ENCODE assay signal across 12 cellular contexts in the genomic region with DNA sequence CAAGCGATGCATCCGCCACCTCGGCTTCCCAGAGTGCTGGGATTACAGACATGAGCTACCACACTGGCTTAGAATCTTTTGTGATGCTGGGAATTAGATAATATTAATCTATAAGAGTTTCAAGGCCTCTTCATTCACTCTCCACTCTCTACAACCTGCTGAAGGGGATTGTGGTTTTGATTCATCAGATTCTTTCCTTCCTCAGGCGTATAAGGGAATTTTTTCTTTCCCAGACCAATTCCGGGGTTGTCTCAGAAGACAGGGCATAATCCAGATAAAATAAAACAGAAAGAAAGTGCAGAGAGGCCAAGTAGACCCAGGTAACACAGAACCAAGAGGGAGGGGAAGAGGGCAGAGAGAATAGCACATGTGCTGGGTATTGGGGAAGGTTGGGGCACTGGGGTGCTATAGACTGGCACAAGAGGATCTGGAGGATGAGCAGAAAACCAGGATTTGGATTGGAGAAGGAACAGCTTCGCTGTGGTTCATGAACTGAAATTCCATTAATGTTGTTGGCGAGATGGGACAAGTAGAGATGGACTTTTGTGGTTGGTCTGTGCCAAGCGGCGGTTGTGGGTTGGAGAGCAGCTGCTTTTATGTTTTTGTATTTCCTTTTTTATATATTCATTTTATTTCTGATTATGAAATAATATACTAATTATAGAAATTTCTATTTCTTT. TPM values are rescaled to one million over a fixed set of nuclear protein-coding genes. Genes with fewer than 3 reads are reported as not detected.
DNase-seq lines count a peak whose midpoint lies in the region; ATAC-seq, FAIRE-seq and TF ChIP-seq lines count a peak whose summit lies in the region.
"Had no signal": no experiment of that assay in that cellular context is flagged by ENCODE, and none has a peak within 500 bp of the region (broad histone marks: within the 10 kb centered on the region; RNA-seq: fewer than 3 reads in every experiment).

No MANE protein-coding gene starts in this region.

- no peaks in the 10 kb centered on the region for H3K27me3 Mint-ChIP-seq in memory B cell

- H3K27ac Mint-ChIP-seq in activated naive CD4-positive, alpha-beta T cell treated with anti-CD3 and anti-CD28 coated beads, Interleukin-2, amount 50 U/mL, for 72 hours: peak overlapping the region; percentile 28 to 80
- H3K27ac Mint-ChIP-seq in memory B cell: peak overlapping the region; percentile 58

- H3K4me1 ChIP-seq in left ventricle myocardium inferior: peaks cover 97% of the 10 kb centered on the region
- H3K4me1 ChIP-seq in heart right ventricle: peaks cover 8 to 97% (median 75%) of the 10 kb centered on the region in 9 donors
- H3K4me1 ChIP-seq in upper lobe of left lung: peaks cover 36 to 59% (median 50%) of the 10 kb centered on the region in 4 donors

- ATAC-seq in heart right ventricle (no peak), memory B cell (ENCODE audit: low read depth) (no peak), upper lobe of left lung (ENCODE audit: low FRiP score in 2 of 2) (peak in 1 of 2 donors; percentile 30), GM21526 (IDR thresholded peaks at IDR 0.05; ENCODE audit: low FRiP score, unreplicated experiment) (no peak)
- no peak for ATAC-seq in activated naive CD4-positive, alpha-beta T cell treated with anti-CD3 and anti-CD28 coated beads, Interleukin-2, amount 50 U/mL, for 72 hours
- ATAC-seq: SK-N-SH treated with all-trans-retinoic acid at 6 μM for 48 hours had no signal

- intact Hi-C loops in left ventricle myocardium inferior (cut with micrococcal nuclease): no loop called here
- intact Hi-C loops in heart right ventricle (cut with DNase I): no loop called here

- H3K4me3 ChIP-seq in left ventricle myocardium inferior: no peak overlapping the region
- H3K4me3 ChIP-seq in heart right ventricle: no peak overlapping the region
- no peak overlapping the region for H3K4me3 ChIP-seq in upper lobe of left lung

- H3K9me3 ChIP-seq in left ventricle myocardium inferior (replicated peaks) (no peaks in the 10 kb centered on the region), heart right ventricle (no peaks in the 10 kb centered on the region), upper lobe of left lung (no peaks in the 10 kb centered on the region)

- DNase-seq in left ventricle myocardium inferior (no peak), heart right ventricle (no peak), memory B cell (ENCODE audit: low spot score in 2 of 2) (no peak), upper lobe of left lung (no peak), urothelium cell line (ENCODE audit: low spot score) (no peak), nucleus accumbens (lab: John Stamatoyannopoulos, UW) (no peak)
- no peak for DNase-seq in activated naive CD4-positive, alpha-beta T cell treated with anti-CD3 and anti-CD28 coated beads, Interleukin-2, amount 50 U/mL, for 72 hours (ENCODE audit: low spot score in 2 of 2)
- DNase-seq: IMR-90, NCI-H1417 had no signal

- TF ChIP-seq POLR2A in upper lobe of left lung (IDR thresholded peaks at IDR 0.05): no peak

- H3K36me3 ChIP-seq in left ventricle myocardium inferior (peaks cover 18% of the 10 kb centered on the region), heart right ventricle (peaks cover 0 to 73% (median 12%) of the 10 kb centered on the region in 9 donors), upper lobe of left lung (peaks cover 6 to 15% (median 10%) of the 10 kb centered on the region in 4 donors)

- no peak for FAIRE-seq in urothelium cell line (lab: Jason Lieb, UNC)
- FAIRE-seq: GM12891 had no signal

- H3K4me1 Mint-ChIP-seq in memory B cell: peaks cover 40% of the 10 kb centered on the region

- peak overlapping the region; percentile 80 for H3K27ac ChIP-seq in left ventricle myocardium inferior (replicated peaks)
- H3K27ac ChIP-seq in heart right ventricle: peak overlapping the region in 3 of 10 donors; percentile 10 to 96 (median 51)
- H3K27ac ChIP-seq in upper lobe of left lung: peak overlapping the region; percentile 16 to 58 (median 25)

- no peak for TF ChIP-seq CTCF in left ventricle myocardium inferior (IDR thresholded peaks at IDR 0.05; ENCODE audit: borderline replicate concordance)
- TF ChIP-seq CTCF in heart right ventricle (IDR thresholded peaks at IDR 0.05): no peak
- TF ChIP-seq CTCF in upper lobe of left lung (IDR thresholded peaks at IDR 0.05): no peak

- H3K9me3 Mint-ChIP-seq in activated naive CD4-positive, alpha-beta T cell treated with anti-CD3 and anti-CD28 coated beads, Interleukin-2, amount 50 U/mL, for 72 hours: peaks cover 0 to 5% of the 10 kb centered on the region in 2 donors
- no peaks in the 10 kb centered on the region for H3K9me3 Mint-ChIP-seq in memory B cell

- H3K27me3 ChIP-seq in left ventricle myocardium inferior (ENCODE audit: low read depth): no peaks in the 10 kb centered on the region
- no peaks in the 10 kb centered on the region for H3K27me3 ChIP-seq in heart right ventricle
- no peaks in the 10 kb centered on the region for H3K27me3 ChIP-seq in upper lobe of left lung

- WGBS in heart right ventricle, 2 donors: 89 to 93% methylated on average over 9 of the region's 9 CpGs
- WGBS in upper lobe of left lung, 2 donors: 73 to 83% methylated on average over 9 of the region's 9 CpGs

- TF ChIP-seq EP300 in upper lobe of left lung (IDR thresholded peaks at IDR 0.05): no peak

- H3K4me3 Mint-ChIP-seq in memory B cell: peak overlapping the region; percentile 4

- peaks cover 14 to 54% of the 10 kb centered on the region in 2 donors for H3K36me3 Mint-ChIP-seq in activated naive CD4-positive, alpha-beta T cell treated with anti-CD3 and anti-CD28 coated beads, Interleukin-2, amount 50 U/mL, for 72 hours
- peaks cover 21% of the 10 kb centered on the region for H3K36me3 Mint-ChIP-seq in memory B cell

RNA-seq across cellular contexts. Expression of a gene that starts 12.8 kb away (rescaled TPM):
- 193 TPM for total RNA-seq in left ventricle myocardium inferior
- 100 to 1,000 TPM; 151 to 226 (median 195) TPM for total RNA-seq in heart right ventricle
- polyA plus RNA-seq in heart right ventricle: 100 to 1,000 TPM; 156 to 224 TPM
- total RNA-seq in activated naive CD4-positive, alpha-beta T cell treated with anti-CD3 and anti-CD28 coated beads, Interleukin-2, amount 50 U/mL, for 72 hours: 100 to 1,000 TPM in 1 of 2 donors, 10 to 100 TPM in 1; 73.5 to 108 TPM
- 100 to 1,000 TPM in 4 of 6 donors, 10 to 100 TPM in 2; 34.6 to 145 (median 125) TPM for total RNA-seq in upper lobe of left lung

RNA-seq across cellular contexts. Expression of a gene that starts 17.4 kb away (rescaled TPM):
- total RNA-seq in left ventricle myocardium inferior (84.2 TPM), heart right ventricle (100 to 1,000 TPM in 3 of 10 donors, 10 to 100 TPM in 7; 73.6 to 119 (median 87.2) TPM), upper lobe of left lung (10 to 100 TPM; 36.8 to 71.9 (median 50.5) TPM)
- 10 to 100 TPM; 36.7 to 45.1 TPM for polyA plus RNA-seq in heart right ventricle
- 10 to 100 TPM; 79.6 to 89.3 TPM for total RNA-seq in activated naive CD4-positive, alpha-beta T cell treated with anti-CD3 and anti-CD28 coated beads, Interleukin-2, amount 50 U/mL, for 72 hours

RNA-seq across cellular contexts. Expression of a gene that starts 24.8 kb away (rescaled TPM):
- total RNA-seq in left ventricle myocardium inferior: 154 TPM
- total RNA-seq in heart right ventricle: 100 to 1,000 TPM; 122 to 240 (median 188) TPM
- polyA plus RNA-seq in heart right ventricle: 10 to 100 TPM; 28.6 to 96.1 TPM
- not detected for total RNA-seq in activated naive CD4-positive, alpha-beta T cell treated with anti-CD3 and anti-CD28 coated beads, Interleukin-2, amount 50 U/mL, for 72 hours
- 1 to 10 TPM in 1 of 6 donors, under 1 TPM in 3, not detected in 2; 0.17 to 4.2 (median 0.40) TPM for total RNA-seq in upper lobe of left lung
- total RNA-seq: IMR-90 had no signal
- polyA plus RNA-seq: IMR-90 had no signal

RNA-seq across cellular contexts. Expression of a gene that starts 45.4 kb away (rescaled TPM):
- total RNA-seq in left ventricle myocardium inferior (21.0 TPM), heart right ventricle (10 to 100 TPM; 14.8 to 23.2 (median 21.1) TPM), upper lobe of left lung (100 to 1,000 TPM in 1 of 6 donors, 10 to 100 TPM in 5; 30.2 to 212 (median 53.0) TPM)
- 1 to 10 TPM; 6.0 to 6.7 TPM for polyA plus RNA-seq in heart right ventricle
- 10 to 100 TPM; 43.2 to 44.3 TPM for total RNA-seq in activated naive CD4-positive, alpha-beta T cell treated with anti-CD3 and anti-CD28 coated beads, Interleukin-2, amount 50 U/mL, for 72 hours

Comparison
In these comparisons a context has a peak if more than half of its experiments do, and no peak if none do; other contexts are left out.
1. RNA of a gene that starts 24.8 kb away (total RNA-seq): 122 to 240 TPM in heart right ventricle and 154 TPM in left ventricle myocardium inferior (single experiment); 0.17 to 4.2 TPM in upper lobe of left lung and not detected in activated naive CD4-positive, alpha-beta T cell treated with anti-CD3 and anti-CD28 coated beads, Interleukin-2, amount 50 U/mL, for 72 hours; every median in the first group is over 10 times any median in the second.